In the genomic region with DNA sequence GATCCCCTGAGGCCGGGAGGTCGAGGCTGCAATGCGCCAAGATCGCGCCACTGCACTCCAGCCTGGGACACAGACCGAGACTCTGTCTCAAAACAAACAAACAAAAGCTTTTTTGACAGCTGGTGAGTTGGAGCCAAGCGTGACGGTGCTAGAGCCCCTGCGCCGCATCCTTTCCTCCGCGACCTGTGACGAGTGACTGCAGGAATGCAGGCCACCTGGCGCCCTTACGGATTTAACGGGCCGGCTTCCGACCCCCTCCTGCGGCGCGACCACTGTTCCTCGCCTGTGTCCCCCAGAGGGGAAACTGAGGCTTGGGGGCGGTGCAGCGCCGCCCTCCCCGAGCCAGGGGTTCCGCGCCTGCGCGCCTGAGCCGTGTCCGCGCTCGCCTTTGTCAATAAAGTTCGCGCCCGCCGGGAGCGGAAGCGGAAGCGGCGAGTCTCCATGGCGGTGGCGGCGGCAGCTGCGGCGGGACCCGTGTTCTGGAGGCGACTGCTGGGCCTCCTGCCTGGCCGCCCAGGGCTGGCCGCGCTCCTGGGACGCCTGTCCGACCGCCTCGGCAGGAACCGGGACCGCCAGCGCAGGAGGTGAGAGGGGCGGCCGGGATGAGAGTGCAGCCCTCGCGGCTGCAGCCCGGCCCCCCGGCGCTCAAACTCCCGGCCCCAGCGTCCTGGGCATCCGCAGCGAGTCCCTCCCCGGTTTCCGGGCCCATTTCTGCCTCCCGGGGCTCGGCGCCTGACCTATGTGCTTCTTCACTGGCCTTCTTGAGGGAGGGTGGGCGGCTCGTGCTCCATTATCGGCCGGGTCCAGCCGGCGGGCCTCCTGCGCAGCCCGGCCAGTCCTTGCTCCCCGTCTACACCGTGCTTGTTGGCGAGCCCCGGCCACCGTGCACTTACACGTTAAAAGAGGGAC, we compare ENCODE assay signal across 8 cellular contexts. TPM values are rescaled to one million over a fixed set of nuclear protein-coding genes. Genes with fewer than 3 reads are reported as not detected.
DNase-seq lines count a peak whose midpoint lies in the region; ATAC-seq and TF ChIP-seq lines count a peak whose summit lies in the region.

A gene with protein sequence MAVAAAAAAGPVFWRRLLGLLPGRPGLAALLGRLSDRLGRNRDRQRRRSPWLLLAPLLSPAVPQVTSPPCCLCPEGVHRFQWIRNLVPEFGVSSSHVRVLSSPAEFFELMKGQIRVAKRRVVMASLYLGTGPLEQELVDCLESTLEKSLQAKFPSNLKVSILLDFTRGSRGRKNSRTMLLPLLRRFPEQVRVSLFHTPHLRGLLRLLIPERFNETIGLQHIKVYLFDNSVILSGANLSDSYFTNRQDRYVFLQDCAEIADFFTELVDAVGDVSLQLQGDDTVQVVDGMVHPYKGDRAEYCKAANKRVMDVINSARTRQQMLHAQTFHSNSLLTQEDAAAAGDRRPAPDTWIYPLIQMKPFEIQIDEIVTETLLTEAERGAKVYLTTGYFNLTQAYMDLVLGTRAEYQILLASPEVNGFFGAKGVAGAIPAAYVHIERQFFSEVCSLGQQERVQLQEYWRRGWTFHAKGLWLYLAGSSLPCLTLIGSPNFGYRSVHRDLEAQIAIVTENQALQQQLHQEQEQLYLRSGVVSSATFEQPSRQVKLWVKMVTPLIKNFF (plus strand): TSS at position 425 of the 909 bp plus-strand sequence. CDS start 17 bp downstream, at position 442.

- H3K27ac Mint-ChIP-seq in memory B cell, result peak within 1 kb of the TSS; percentile 79

- DNase-seq in GM12864 (ENCODE audit: low read depth) (no peak), NCI-H748 treated with DMSO at 0.1 percent for 48 hours (lab: John Stamatoyannopoulos, UW) (peak; percentile 18), memory B cell (ENCODE audit: low spot score in 2 of 2) (peak; percentile 77 to 83)
- DNase-seq in effector memory CD4-positive, alpha-beta T cell, result peak; percentile 63 to 72 (median 71)
- DNase-seq in stimulated activated CD8-positive, alpha-beta memory T cell treated with anti-CD3 and anti-CD28 coated beads, Interleukin-12 subunit alpha, Interleukin-12 subunit beta, amount 100 ng/mL, for 4 hours (ENCODE audit: low read depth), result peak; percentile 73

- no peak for TF ChIP-seq CTCF in GM12864 (IDR thresholded peaks at IDR 0.05; ENCODE audit: low read depth, low read length, missing control alignments)

- ATAC-seq in HG03045 (IDR thresholded peaks at IDR 0.05; ENCODE audit: unreplicated experiment) (peak; percentile 57), memory B cell (ENCODE audit: low read depth) (peak; percentile 75), GM19023 (IDR thresholded peaks at IDR 0.05; ENCODE audit: unreplicated experiment) (no peak)

- H3K27ac ChIP-seq in effector memory CD4-positive, alpha-beta T cell (ENCODE audit: insufficient read depth, low read length, poor library complexity, severe bottlenecking), result peak within 1 kb of the TSS; percentile 74

- H3K27me3 Mint-ChIP-seq in memory B cell, result no peaks in the 10 kb centered on the region

- no peaks in the 10 kb centered on the region for H3K9me3 Mint-ChIP-seq in memory B cell

- H3K9me3 ChIP-seq in effector memory CD4-positive, alpha-beta T cell (ENCODE audit: control insufficient read depth, low read length), result no peaks in the 10 kb centered on the region

- peak within 1 kb of the TSS; percentile 89 for H3K4me3 Mint-ChIP-seq in memory B cell

- H3K36me3 ChIP-seq in effector memory CD4-positive, alpha-beta T cell (ENCODE audit: control insufficient read depth, insufficient read depth, low read length), result no peaks in the 10 kb centered on the region

- CTCF ChIA-PET in activated CD8-positive, alpha-beta memory T cell treated with anti-CD3 and anti-CD28 coated beads for 36 hours (lab: Charles Lee), result interaction anchor here (0.6 to 1.6 kb wide), 4 partner anchors 34 to 127 kb away, joined by 3 to 5 read pairs (median 4); no protein-coding TSS in a partner anchor

- peaks cover 33% of the 10 kb centered on the region for H3K4me1 ChIP-seq in effector memory CD4-positive, alpha-beta T cell (ENCODE audit: control insufficient read depth, insufficient read depth, low read length, poor library complexity, severe bottlenecking)

- H3K4me1 Mint-ChIP-seq in memory B cell, result peaks cover 27% of the 10 kb centered on the region

- POLR2A ChIA-PET in activated CD8-positive, alpha-beta memory T cell treated with anti-CD3 and anti-CD28 coated beads for 36 hours (lab: Charles Lee), result interaction anchor here (1.2 to 1.9 kb wide), 4 partner anchors 10 to 22 kb away, joined by 4 to 7 read pairs (median 6); partner anchors contain the start of gene SOCS3

- H3K27me3 ChIP-seq in effector memory CD4-positive, alpha-beta T cell (replicated peaks; ENCODE audit: control insufficient read depth, insufficient read depth, low read length, poor library complexity, severe bottlenecking), result no peaks in the 10 kb centered on the region

- peaks cover 2% of the 10 kb centered on the region for H3K36me3 Mint-ChIP-seq in memory B cell

- H3K4me3 ChIP-seq in GM12864 (ENCODE audit: low read depth, low read length), result peak within 1 kb of the TSS; percentile 77
- peak within 1 kb of the TSS; percentile 85 for H3K4me3 ChIP-seq in effector memory CD4-positive, alpha-beta T cell (ENCODE audit: insufficient read depth, low read depth, low read length, poor library complexity, severe bottlenecking)

RNA-seq across cellular contexts. Expression of the gene that starts here (rescaled TPM):
- total RNA-seq in activated CD8-positive, alpha-beta memory T cell treated with anti-CD3 and anti-CD28 coated beads for 36 hours, result 10 to 100 TPM; 54.1 to 54.3 TPM
